ENCODE assay signal across 8 cellular contexts in genomic region chr5:43120720-43121564, GRCh38. TPM values are rescaled to one million over a fixed set of nuclear protein-coding genes. Genes with fewer than 3 reads are reported as not detected.
DNase-seq lines count a peak whose midpoint lies in the region; ATAC-seq and TF ChIP-seq lines count a peak whose summit lies in the region.

A gene with protein sequence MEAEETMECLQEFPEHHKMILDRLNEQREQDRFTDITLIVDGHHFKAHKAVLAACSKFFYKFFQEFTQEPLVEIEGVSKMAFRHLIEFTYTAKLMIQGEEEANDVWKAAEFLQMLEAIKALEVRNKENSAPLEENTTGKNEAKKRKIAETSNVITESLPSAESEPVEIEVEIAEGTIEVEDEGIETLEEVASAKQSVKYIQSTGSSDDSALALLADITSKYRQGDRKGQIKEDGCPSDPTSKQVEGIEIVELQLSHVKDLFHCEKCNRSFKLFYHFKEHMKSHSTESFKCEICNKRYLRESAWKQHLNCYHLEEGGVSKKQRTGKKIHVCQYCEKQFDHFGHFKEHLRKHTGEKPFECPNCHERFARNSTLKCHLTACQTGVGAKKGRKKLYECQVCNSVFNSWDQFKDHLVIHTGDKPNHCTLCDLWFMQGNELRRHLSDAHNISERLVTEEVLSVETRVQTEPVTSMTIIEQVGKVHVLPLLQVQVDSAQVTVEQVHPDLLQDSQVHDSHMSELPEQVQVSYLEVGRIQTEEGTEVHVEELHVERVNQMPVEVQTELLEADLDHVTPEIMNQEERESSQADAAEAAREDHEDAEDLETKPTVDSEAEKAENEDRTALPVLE (plus strand): TSS chr5:43120914. CDS start chr5:43122054, 1,140 bp downstream.

- BruUV-seq in mammary epithelial cell (replicated peaks; lab: Mats Ljungman, UMichigan) = no TSS peak

- H3K9me3 ChIP-seq in WERI-Rb-1 (ENCODE audit: severe bottlenecking) (no peaks in the 10 kb centered on the region), mammary epithelial cell (replicated peaks; ENCODE audit: insufficient read depth, low read length) (no peaks in the 10 kb centered on the region), smooth muscle cell (replicated peaks; ENCODE audit: low read depth) (no peaks in the 10 kb centered on the region)

- H3K27me3 ChIP-seq in ACC112 (ENCODE audit: insufficient read depth, low read length) (no peaks in the 10 kb centered on the region), WERI-Rb-1 (ENCODE audit: insufficient read depth, low read depth, severe bottlenecking) (no peaks in the 10 kb centered on the region), mammary epithelial cell (ENCODE audit: insufficient read depth, low read length) (no peaks in the 10 kb centered on the region), smooth muscle cell (ENCODE audit: low read depth) (no peaks in the 10 kb centered on the region)

- H3K79me2 ChIP-seq in ACC112 (ENCODE audit: control insufficient read depth, insufficient read depth, low read length, unreplicated experiment) (peaks cover 41% of the 10 kb centered on the region), mammary epithelial cell (ENCODE audit: insufficient read depth, low read length) (peaks cover 45% of the 10 kb centered on the region), smooth muscle cell (ENCODE audit: low read depth) (peaks cover 42% of the 10 kb centered on the region)

- H3F3A ChIP-seq in smooth muscle cell (ENCODE audit: low read depth) = peaks cover 14% of the 10 kb centered on the region

- in situ Hi-C loops in mammary epithelial cell (cut with MboI; ENCODE audit: low sequenced_read_pairs in 2 of 2) = no loop called here

- H2AFZ ChIP-seq in ACC112 (ENCODE audit: low read length, unreplicated experiment) (peak within 1 kb of the TSS; percentile 62), mammary epithelial cell (ENCODE audit: low read depth, low read length) (peak within 1 kb of the TSS; percentile 90), smooth muscle cell (ENCODE audit: low read depth) (peak within 1 kb of the TSS; percentile 99)

- intact Hi-C loops in mammary epithelial cell (cut with micrococcal nuclease) = loop anchor here (5.0 kb wide), 3 partner anchors 191 to 361 kb away; partner anchors contain the start of genes HMGCS1 and TMEM267

- H3K9ac ChIP-seq in mammary epithelial cell (ENCODE audit: insufficient read depth, low read length) (peak within 1 kb of the TSS; percentile 97), smooth muscle cell (ENCODE audit: low read depth) (peak within 1 kb of the TSS; percentile 94)

- dilution Hi-C loops in mammary epithelial cell (cut with HindIII; ENCODE audit: low sequenced_read_pairs) = no loop called here

- H3K36me3 ChIP-seq in ACC112 (ENCODE audit: insufficient read depth, low read length) = peaks cover 2% of the 10 kb centered on the region; the same call in 1 of the 2 replicates
- peaks cover 36% of the 10 kb centered on the region for H3K36me3 ChIP-seq in WERI-Rb-1
- H3K36me3 ChIP-seq in mammary epithelial cell (ENCODE audit: insufficient read depth, low read length) = peaks cover 11% of the 10 kb centered on the region
- peaks cover 5% of the 10 kb centered on the region for H3K36me3 ChIP-seq in smooth muscle cell (ENCODE audit: low read depth)

- H3K4me2 ChIP-seq in mammary epithelial cell (ENCODE audit: insufficient read depth, low read depth, low read length) (peak within 1 kb of the TSS; percentile 92), smooth muscle cell (peak within 1 kb of the TSS; percentile 92)

- H3K4me1 ChIP-seq in ACC112 (ENCODE audit: control insufficient read depth, insufficient read depth, low read length, unreplicated experiment) (peaks cover 23% of the 10 kb centered on the region), mammary epithelial cell (ENCODE audit: insufficient read depth, low read length) (peaks cover 21% of the 10 kb centered on the region), smooth muscle cell (ENCODE audit: low read depth) (peaks cover 19% of the 10 kb centered on the region)

- H3K4me3 ChIP-seq in ACC112 (ENCODE audit: low read depth, low read length) (peak within 1 kb of the TSS; percentile 76), WERI-Rb-1 (ENCODE audit: low read depth, low read length) (peak within 1 kb of the TSS; percentile 85), mammary epithelial cell (replicated peaks in 1 of 3; ENCODE audit: insufficient read depth in 1 of 3, low read depth in 2 of 3, low read length in 3 of 3) (peak within 1 kb of the TSS; percentile 68 to 88 (median 87)), smooth muscle cell (peak within 1 kb of the TSS; percentile 81)

- CTCF ChIA-PET in mammary epithelial cell (lab: Charles Lee; ENCODE audit: low non-redundant PET) = interaction anchor here (0.5 kb wide), 1 partner anchor 23 kb away, joined by 3 read pairs; no protein-coding TSS in a partner anchor

- no peak for TF ChIP-seq CTCF in WERI-Rb-1 (IDR thresholded peaks at IDR 0.05; ENCODE audit: low read depth, low read length)
- no peak for TF ChIP-seq CTCF in mammary epithelial cell (conservative IDR thresholded peaks at IDR 0.05 in 1 of 2, IDR thresholded peaks at IDR 0.05 in 1 of 2; ENCODE audit: extremely low read depth in 1 of 2, insufficient read depth in 1 of 2, low read depth in 1 of 2, low read length in 2 of 2)
- TF ChIP-seq CTCF in smooth muscle cell (IDR thresholded peaks at IDR 0.05; ENCODE audit: borderline replicate concordance, insufficient read depth, poor library complexity, severe bottlenecking) = no peak

- 8% methylated on average over 5 of the region's 83 CpGs for WGBS in mammary epithelial cell (ENCODE audit: low coverage, missing lambda C conversion rate)
- WGBS in smooth muscle cell (ENCODE audit: low lambda C conversion rate) = 2% methylated on average over 67 of the region's 83 CpGs

- H4K20me1 ChIP-seq in mammary epithelial cell (ENCODE audit: insufficient read depth, low read length) = no peaks in the 10 kb centered on the region
- peaks cover 21% of the 10 kb centered on the region for H4K20me1 ChIP-seq in smooth muscle cell (ENCODE audit: low read depth)

- ATAC-seq in GM18870 (IDR thresholded peaks at IDR 0.05; ENCODE audit: unreplicated experiment) (peak; percentile 89), HG03135 (IDR thresholded peaks at IDR 0.05; ENCODE audit: unreplicated experiment) (peak; percentile 95)

- DNase-seq in NCI-H2196 treated with DMSO at 0.1 percent for 48 hours (lab: John Stamatoyannopoulos, UW; ENCODE audit: unreplicated experiment) = peak; percentile 97
- peak; percentile 95 for DNase-seq in WERI-Rb-1
- DNase-seq in mammary epithelial cell = peak; percentile 96
- DNase-seq in iPS-NIHi11 (ENCODE audit: low spot score) = peak; percentile 96
- peak; percentile 93 for DNase-seq in smooth muscle cell (lab: John Stamatoyannopoulos, UW; ENCODE audit: unreplicated experiment)

- H3K27ac ChIP-seq in ACC112 (ENCODE audit: low read depth, low read length) (peak within 1 kb of the TSS; percentile 74), WERI-Rb-1 (peak within 1 kb of the TSS; percentile 96), mammary epithelial cell (ENCODE audit: insufficient read depth, low read depth, low read length) (peak within 1 kb of the TSS; percentile 94), smooth muscle cell (ENCODE audit: low read depth) (peak within 1 kb of the TSS; percentile 94)

RNA-seq across cellular contexts. Expression of the gene that starts here (rescaled TPM):
- total RNA-seq in mammary epithelial cell (10 to 100 TPM; 28.7 to 36.2 TPM), smooth muscle cell (27.7 and 36.1 TPM in 2 replicates)
- polyA plus RNA-seq in mammary epithelial cell (20.1 TPM), smooth muscle cell (23.9 and 24.2 TPM in 2 replicates)
- 27.3 TPM for polyA minus RNA-seq in mammary epithelial cell

Comparison
In these comparisons a context has a peak if more than half of its experiments do, and no peak if none do; other contexts are left out.
1. Peak in every context shown above with its lines: DNase-seq, ATAC-seq, H3K4me3 ChIP-seq and H3K27ac ChIP-seq.